In genomic region chr10:22958338-22958737, GRCh38 we compare ENCODE assay signal across 17 cellular contexts. TPM values are rescaled to one million over a fixed set of nuclear protein-coding genes. Genes with fewer than 3 reads are reported as not detected.
"Had no signal": no experiment of that assay in that cellular context is flagged by ENCODE, and none has a peak within 500 bp of the region (broad histone marks: within the 10 kb centered on the region; RNA-seq: fewer than 3 reads in every experiment).

No MANE protein-coding gene starts in this region.

- H3K4me1 ChIP-seq: colonic mucosa, right atrium auricular region had no signal

- H3K4me3 ChIP-seq: colonic mucosa, right atrium auricular region, smooth muscle cell had no signal

- H3K27ac Mint-ChIP-seq: activated naive CD4-positive, alpha-beta T cell treated with anti-CD3 and anti-CD28 coated beads, Interleukin-2, amount 50 U/mL, for 72 hours; immature natural killer cell; naive thymus-derived CD4-positive, alpha-beta T cell; stimulated activated naive B cell treated with anti-CD40 and anti-IgM and Interleukin-4, amounts not matched to agents 10 μg/mL and 1 μg/mL and 100 μg/mL, for 72 hours had no signal

- DNase-seq: activated T-cell treated with anti-CD3 and anti-CD28 coated beads, Interleukin-2, amount 50 U/mL, for 1 hour; anterior cingulate cortex; colonic mucosa; effector CD4-positive, alpha-beta T cell; glutamatergic neuron; immature natural killer cell; naive thymus-derived CD4-positive, alpha-beta T cell; posterior cingulate gyrus; stimulated activated naive B cell treated with anti-CD40 and anti-IgM and Interleukin-4, amounts not matched to agents 10 μg/mL and 1 μg/mL and 100 μg/mL, for 72 hours; T-helper 2 cell; trophoblast cell had no signal

- H3K27ac ChIP-seq: colonic mucosa, right atrium auricular region had no signal

- H3K36me3 Mint-ChIP-seq: activated naive CD4-positive, alpha-beta T cell treated with anti-CD3 and anti-CD28 coated beads, Interleukin-2, amount 50 U/mL, for 72 hours; immature natural killer cell; naive thymus-derived CD4-positive, alpha-beta T cell; stimulated activated naive B cell treated with anti-CD40 and anti-IgM and Interleukin-4, amounts not matched to agents 10 μg/mL and 1 μg/mL and 100 μg/mL, for 72 hours had no signal

- H3K27me3 ChIP-seq: colonic mucosa, right atrium auricular region had no signal

- H3K9me3 Mint-ChIP-seq: activated naive CD4-positive, alpha-beta T cell treated with anti-CD3 and anti-CD28 coated beads, Interleukin-2, amount 50 U/mL, for 72 hours; immature natural killer cell had no signal

- H3K4me3 Mint-ChIP-seq: immature natural killer cell; naive thymus-derived CD4-positive, alpha-beta T cell; stimulated activated naive B cell treated with anti-CD40 and anti-IgM and Interleukin-4, amounts not matched to agents 10 μg/mL and 1 μg/mL and 100 μg/mL, for 72 hours had no signal

- H3K36me3 ChIP-seq: colonic mucosa, right atrium auricular region had no signal

- H3K9me3 ChIP-seq: colonic mucosa had no signal

- H3K4me1 Mint-ChIP-seq: immature natural killer cell; stimulated activated naive B cell treated with anti-CD40 and anti-IgM and Interleukin-4, amounts not matched to agents 10 μg/mL and 1 μg/mL and 100 μg/mL, for 72 hours had no signal

- ATAC-seq: activated naive CD4-positive, alpha-beta T cell treated with anti-CD3 and anti-CD28 coated beads, Interleukin-2, amount 50 U/mL, for 72 hours; naive thymus-derived CD4-positive, alpha-beta T cell; stimulated activated naive B cell treated with anti-CD40 and anti-IgM and Interleukin-4, amounts not matched to agents 10 μg/mL and 1 μg/mL and 100 μg/mL, for 72 hours had no signal

RNA-seq across cellular contexts. Expression of gene ARMC3, which starts 30.5 kb away (rescaled TPM):
- total RNA-seq: activated naive CD4-positive, alpha-beta T cell treated with anti-CD3 and anti-CD28 coated beads, Interleukin-2, amount 50 U/mL, for 72 hours; colonic mucosa; endothelial cell of umbilical vein; lung microvascular endothelial cell; naive thymus-derived CD4-positive, alpha-beta T cell; right atrium auricular region; smooth muscle cell; subcutaneous adipose tissue had no signal
